In genomic region chr2:2635025-2635528, GRCh38 we compare ENCODE assay signal across 1 cellular context.
TF ChIP-seq lines count a peak whose summit lies in the region.

No MANE protein-coding gene starts in this region.

TF ChIP-seq in K562, 482 proteins besides CTCF, POLR2A, EP300 and RAD21 (continued from another document):
- TF ChIP-seq NKRF (IDR thresholded peaks at IDR 0.05; ENCODE audit: borderline replicate concordance): no peak
